8 cellular contexts compared by ENCODE assay signal in genomic region chr16:74605332-74605731, GRCh38. TPM values are rescaled to one million over a fixed set of nuclear protein-coding genes. Genes with fewer than 3 reads are reported as not detected.
DNase-seq lines count a peak whose midpoint lies in the region; ATAC-seq and TF ChIP-seq lines count a peak whose summit lies in the region.

No MANE protein-coding gene starts in this region.

- peaks cover 77% of the 10 kb centered on the region for H3K4me1 Mint-ChIP-seq in activated CD4-positive, alpha-beta T cell treated with anti-CD3 and anti-CD28 coated beads, Interleukin-2, amount 10 ng/mL, durations not matched to agents 7 days and 5 days
- H3K4me1 Mint-ChIP-seq in activated naive CD8-positive, alpha-beta T cell treated with anti-CD3 and anti-CD28 coated beads, Interleukin-2, amount 10 ng/mL, durations not matched to agents 7 days and 5 days: peaks cover 60% of the 10 kb centered on the region

- H3K9ac ChIP-seq in subcutaneous abdominal adipose tissue (ENCODE audit: low read length in 5 of 5): peak overlapping the region; percentile 6 to 95 (median 85)

- H3K36me3 Mint-ChIP-seq in activated CD4-positive, alpha-beta T cell treated with anti-CD3 and anti-CD28 coated beads, Interleukin-2, amount 10 ng/mL, durations not matched to agents 7 days and 5 days (ENCODE audit: low read depth): peaks cover 40% of the 10 kb centered on the region
- peaks cover 22% of the 10 kb centered on the region for H3K36me3 Mint-ChIP-seq in activated naive CD8-positive, alpha-beta T cell treated with anti-CD3 and anti-CD28 coated beads, Interleukin-2, amount 10 ng/mL, durations not matched to agents 7 days and 5 days

- H3K4me1 ChIP-seq in subcutaneous abdominal adipose tissue (ENCODE audit: control insufficient read depth in 5 of 5, insufficient read depth in 5 of 5, low read length in 5 of 5): peaks cover 2 to 43% (median 39%) of the 10 kb centered on the region in 5 donors

- intact Hi-C loops in posterior cingulate gyrus (cut with DNase I): no loop called here

- H3K9me3 ChIP-seq in subcutaneous abdominal adipose tissue (ENCODE audit: control insufficient read depth in 5 of 5, low read length in 5 of 5): no peaks in the 10 kb centered on the region

- DNase-seq in activated CD4-positive, alpha-beta T cell treated with anti-CD3 and anti-CD28 coated beads, Interleukin-2, amount 10 ng/mL, durations not matched to agents 7 days and 5 days: no peak
- DNase-seq in activated CD4-positive, alpha-beta T cell treated with anti-CD3 and anti-CD28 coated beads, Interleukin-2, amount 50 U/mL, for 1 hour: no peak
- DNase-seq in activated naive CD8-positive, alpha-beta T cell treated with anti-CD3 and anti-CD28 coated beads, Interleukin-2, amount 10 ng/mL, durations not matched to agents 7 days and 5 days: no peak
- DNase-seq in kidney epithelial cell (ENCODE audit: low read depth) (no peak), posterior cingulate gyrus (no peak), HEK293T (ENCODE audit: extremely low spot score) (no peak)

- peak overlapping the region; percentile 77 for H3K4me3 ChIP-seq in kidney epithelial cell (ENCODE audit: low read depth, low read length)
- H3K4me3 ChIP-seq in subcutaneous abdominal adipose tissue (ENCODE audit: low read depth in 1 of 5, low read length in 5 of 5): peak overlapping the region; percentile 77 to 95 (median 94)

- peak overlapping the region; percentile 94 for H3K4me3 Mint-ChIP-seq in activated CD4-positive, alpha-beta T cell treated with anti-CD3 and anti-CD28 coated beads, Interleukin-2, amount 10 ng/mL, durations not matched to agents 7 days and 5 days
- peak overlapping the region; percentile 89 for H3K4me3 Mint-ChIP-seq in activated naive CD8-positive, alpha-beta T cell treated with anti-CD3 and anti-CD28 coated beads, Interleukin-2, amount 10 ng/mL, durations not matched to agents 7 days and 5 days

- peak overlapping the region; percentile 85 for H3K27ac ChIP-seq in subcutaneous abdominal adipose tissue (ENCODE audit: low read depth, low read length)

- H3K36me3 ChIP-seq in kidney epithelial cell (ENCODE audit: control insufficient read depth, insufficient read depth, low read length) (no peaks in the 10 kb centered on the region), subcutaneous abdominal adipose tissue (ENCODE audit: control insufficient read depth in 5 of 5, insufficient read depth in 5 of 5, low read length in 5 of 5) (no peaks in the 10 kb centered on the region)

- peak overlapping the region; percentile 91 for H3K27ac Mint-ChIP-seq in activated CD4-positive, alpha-beta T cell treated with anti-CD3 and anti-CD28 coated beads, Interleukin-2, amount 10 ng/mL, durations not matched to agents 7 days and 5 days
- H3K27ac Mint-ChIP-seq in activated naive CD8-positive, alpha-beta T cell treated with anti-CD3 and anti-CD28 coated beads, Interleukin-2, amount 10 ng/mL, durations not matched to agents 7 days and 5 days: peak overlapping the region; percentile 86

- peaks cover 3% of the 10 kb centered on the region for H3K9me3 Mint-ChIP-seq in activated CD4-positive, alpha-beta T cell treated with anti-CD3 and anti-CD28 coated beads, Interleukin-2, amount 10 ng/mL, durations not matched to agents 7 days and 5 days
- H3K9me3 Mint-ChIP-seq in activated naive CD8-positive, alpha-beta T cell treated with anti-CD3 and anti-CD28 coated beads, Interleukin-2, amount 10 ng/mL, durations not matched to agents 7 days and 5 days: no peaks in the 10 kb centered on the region

- no peak for ATAC-seq in activated naive CD8-positive, alpha-beta T cell treated with anti-CD3 and anti-CD28 coated beads, Interleukin-2, amount 10 ng/mL, durations not matched to agents 7 days and 5 days (ENCODE audit: low read depth)
- no peak for ATAC-seq in GM18870 (IDR thresholded peaks at IDR 0.05; ENCODE audit: unreplicated experiment)

- no peaks in the 10 kb centered on the region for H3K27me3 Mint-ChIP-seq in activated CD4-positive, alpha-beta T cell treated with anti-CD3 and anti-CD28 coated beads, Interleukin-2, amount 10 ng/mL, durations not matched to agents 7 days and 5 days
- no peaks in the 10 kb centered on the region for H3K27me3 Mint-ChIP-seq in activated naive CD8-positive, alpha-beta T cell treated with anti-CD3 and anti-CD28 coated beads, Interleukin-2, amount 10 ng/mL, durations not matched to agents 7 days and 5 days

- no peak for TF ChIP-seq CTCF in kidney epithelial cell (IDR thresholded peaks at IDR 0.05; ENCODE audit: insufficient read depth, low read length, poor library complexity, severe bottlenecking)

- H3K27me3 ChIP-seq in kidney epithelial cell (ENCODE audit: control insufficient read depth, insufficient read depth, low read length): no peaks in the 10 kb centered on the region
- H3K27me3 ChIP-seq in subcutaneous abdominal adipose tissue (ENCODE audit: control insufficient read depth in 5 of 5, insufficient read depth in 4 of 5, low read length in 5 of 5): no peaks in the 10 kb centered on the region

- CTCF ChIA-PET in activated CD4-positive, alpha-beta T cell treated with anti-CD3 and anti-CD28 coated beads, Interleukin-2, amount 10 ng/mL, durations not matched to agents 7 days and 5 days (lab: Charles Lee): interaction anchor here (0.6 to 1.0 kb wide), 2 partner anchors 7 to 9 kb away, joined by 3 read pairs; no protein-coding TSS in a partner anchor
- CTCF ChIA-PET in HEK293T (lab: Yijun Ruan, JAX): no interaction called here

- POLR2A ChIA-PET in activated CD4-positive, alpha-beta T cell treated with anti-CD3 and anti-CD28 coated beads, Interleukin-2, amount 10 ng/mL, durations not matched to agents 7 days and 5 days (lab: Charles Lee): interaction anchor here (0.6 kb wide), 2 partner anchors 12 to 843 kb away, joined by 3 read pairs; no protein-coding TSS in a partner anchor
- POLR2A ChIA-PET in activated naive CD8-positive, alpha-beta T cell treated with anti-CD3 and anti-CD28 coated beads, Interleukin-2, amount 10 ng/mL, durations not matched to agents 7 days and 5 days (lab: Charles Lee): interaction anchor here (0.6 to 1.7 kb wide), 6 partner anchors 18 to 100 kb away, joined by 3 to 9 read pairs (median 4); partner anchors contain the start of genes MLKL and RFWD3
- POLR2A ChIA-PET in HEK293T (lab: Yijun Ruan, JAX): interaction anchor here (1.8 kb wide), 1 partner anchor 32 kb away, joined by 4 read pairs; no protein-coding TSS in a partner anchor

TF ChIP-seq in HEK293T, 16 proteins besides CTCF, POLR2A, EP300 and RAD21:
- TF ChIP-seq NFRKB (IDR thresholded peaks at IDR 0.05): no peak
- TF ChIP-seq ELF4 (IDR thresholded peaks at IDR 0.05): no peak
- TF ChIP-seq LEF1 (IDR thresholded peaks at IDR 0.05; ENCODE audit: borderline replicate concordance): no peak
- TF ChIP-seq CTBP1 (IDR thresholded peaks at IDR 0.05; ENCODE audit: borderline replicate concordance): no peak
- TF ChIP-seq ARNT (IDR thresholded peaks at IDR 0.05): no peak
- no peak for TF ChIP-seq HDGF (IDR thresholded peaks at IDR 0.05; ENCODE audit: borderline replicate concordance)
- TF ChIP-seq SP1 (IDR thresholded peaks at IDR 0.05): no peak
- no peak for TF ChIP-seq FOXA1 (IDR thresholded peaks at IDR 0.05)
- TF ChIP-seq ZNF384 (IDR thresholded peaks at IDR 0.05): no peak
- TF ChIP-seq BHLHE40 (IDR thresholded peaks at IDR 0.05; ENCODE audit: borderline replicate concordance): no peak

RNA-seq across cellular contexts. Expression of gene GLG1, which starts 1.6 kb away (rescaled TPM):
- 100 to 1,000 TPM; 151 to 157 TPM for total RNA-seq in activated CD4-positive, alpha-beta T cell treated with anti-CD3 and anti-CD28 coated beads, Interleukin-2, amount 10 ng/mL, durations not matched to agents 7 days and 5 days
- total RNA-seq in activated naive CD8-positive, alpha-beta T cell treated with anti-CD3 and anti-CD28 coated beads, Interleukin-2, amount 10 ng/mL, durations not matched to agents 7 days and 5 days: 100 to 1,000 TPM; 118 to 120 TPM
- 108 and 110 TPM in 2 replicates for total RNA-seq in kidney epithelial cell
